8 cellular contexts compared by ENCODE assay signal in genomic region chr3:182092662-182093262, GRCh38.
A peak's percentile ranks its signal among the peaks of the same experiment; 100 is the strongest.
DNase-seq lines count a peak whose midpoint lies in the region; ATAC-seq, FAIRE-seq and TF ChIP-seq lines count a peak whose summit lies in the region.

No MANE protein-coding gene starts in this region.

- H3K27me3 ChIP-seq in HepG2 (ENCODE audit: control insufficient read depth in 1 of 2, insufficient read depth in 2 of 2, low read length in 2 of 2): no peaks in the 10 kb centered on the region

- H3K9ac ChIP-seq in HepG2 (ENCODE audit: insufficient read depth, low read depth, low read length): no peak overlapping the region

- H4K20me1 ChIP-seq in HepG2 (ENCODE audit: insufficient read depth, low read length): no peaks in the 10 kb centered on the region

- no peak overlapping the region for H3K4me2 ChIP-seq in HepG2 (ENCODE audit: low read depth, low read length)

- TF ChIP-seq EP300 in HepG2 (IDR thresholded peaks at IDR 0.05; ENCODE audit: low read depth in 2 of 2, low read length in 2 of 2) (no peak), HepG2 (CRISPR knock-in tag; IDR thresholded peaks at IDR 0.05; ENCODE audit: borderline replicate concordance) (no peak)

- no peak overlapping the region for H2AFZ ChIP-seq in HepG2 (ENCODE audit: low read length)

- CTCF ChIA-PET in GM10248 (lab: Yijun Ruan, JAX) (no interaction called here), HepG2 (lab: Yijun Ruan, JAX; ENCODE audit: low intra/inter-chr PET ratio, low total read pairs) (no interaction called here)

- in situ Hi-C loops in HepG2 (cut with HindIII; ENCODE audit: extremely low pct_ligation_motif_present, low pct_unique_long_range_greater_than_20kb): no loop called here

- no peak overlapping the region for H3K4me3 ChIP-seq in HepG2 (replicated peaks in 1 of 3; ENCODE audit: insufficient read depth in 1 of 3, low read depth in 2 of 3, low read length in 3 of 3)

- BruUV-seq in HepG2 (replicated peaks; lab: Mats Ljungman, UMichigan): no TSS peak

- TF ChIP-seq RAD21 in HepG2 (CRISPR knock-in tag; IDR thresholded peaks at IDR 0.05): no peak

- TF ChIP-seq POLR2A in HepG2 (IDR thresholded peaks at IDR 0.05; ENCODE audit: insufficient read depth in 1 of 2, low read depth in 2 of 2, low read length in 2 of 2): no peak

- no peaks in the 10 kb centered on the region for H3K36me3 ChIP-seq in HepG2 (replicated peaks in 1 of 2; ENCODE audit: control insufficient read depth in 1 of 2, insufficient read depth in 2 of 2, low read length in 2 of 2)

- peak; percentile 65 for ATAC-seq in HG02981 (IDR thresholded peaks at IDR 0.05; ENCODE audit: unreplicated experiment)
- ATAC-seq in HepG2: no peak
- ATAC-seq in GM21619 (IDR thresholded peaks at IDR 0.05; ENCODE audit: unreplicated experiment): no peak
- ATAC-seq in HG03442 (IDR thresholded peaks at IDR 0.05; ENCODE audit: unreplicated experiment): no peak

- DNase-seq in GM10248 (ENCODE audit: extremely low spot score) (peak; percentile 5), NCI-H69 (lab: John Stamatoyannopoulos, UW) (peak; percentile 93), HepG2 (ENCODE audit: low spot score) (no peak), activated gamma-delta T cell (lab: John Stamatoyannopoulos, UW) (no peak), AG20443 (ENCODE audit: low spot score) (no peak)

- H3K79me2 ChIP-seq in HepG2 (ENCODE audit: insufficient read depth, low read length): no peaks in the 10 kb centered on the region

- intact Hi-C loops in HepG2 (cut with micrococcal nuclease; ENCODE audit: unreplicated experiment): no loop called here

- no peaks in the 10 kb centered on the region for H3K9me3 ChIP-seq in HepG2 (ENCODE audit: low read length)

- WGBS in HepG2 (ENCODE audit: low lambda C conversion rate): under 1% methylated on average over 6 of the region's 6 CpGs

- POLR2A ChIA-PET in GM10248 (lab: Yijun Ruan, JAX): no interaction called here
- POLR2A ChIA-PET in HepG2 (lab: Yijun Ruan, JAX): no interaction called here

- no peaks in the 10 kb centered on the region for H3K4me1 ChIP-seq in HepG2 (ENCODE audit: insufficient read depth, low read length)

- no peak for FAIRE-seq in HepG2 (lab: Jason Lieb, UNC)

- TF ChIP-seq CTCF in GM10248 (IDR thresholded peaks at IDR 0.05; ENCODE audit: control extremely low read depth, extremely low read depth, low read depth, missing control alignments): no peak
- TF ChIP-seq CTCF in HepG2 (CRISPR knock-in tag; IDR thresholded peaks at IDR 0.05): no peak

- H3K27ac ChIP-seq in HepG2 (ENCODE audit: extremely low read length, insufficient read depth, low read length): no peak overlapping the region

TF ChIP-seq in HepG2, 621 proteins besides CTCF, POLR2A, EP300 and RAD21:
- peak; percentile 71 for TF ChIP-seq CREB1 (IDR thresholded peaks at IDR 0.05)
- no peak for TF ChIP-seq CREB1 (CRISPR knock-in tag; IDR thresholded peaks at IDR 0.05)
- no peak for TF ChIP-seq KDM5B (CRISPR knock-in tag; IDR thresholded peaks at IDR 0.05; ENCODE audit: borderline replicate concordance)
TF ChIP-seq in HepG2: peak in this region for 1.

Comparison
In these comparisons a context has a peak if more than half of its experiments do, and no peak if none do; other contexts are left out.
1. DNase-seq: peak in GM10248 (single experiment) and NCI-H69 (single experiment); none in HepG2 (single experiment), activated gamma-delta T cell (single experiment) and AG20443 (single experiment).